ENCODE assay signal across 37 cellular contexts in genomic region chr9:76764138-76764537, GRCh38. TPM values are rescaled to one million over a fixed set of nuclear protein-coding genes. Genes with fewer than 3 reads are reported as not detected.
"Had no signal": no experiment of that assay in that cellular context is flagged by ENCODE, and none has a peak within 500 bp of the region (broad histone marks: within the 10 kb centered on the region; RNA-seq: fewer than 3 reads in every experiment).

TSS of gene PCA3 (plus strand) at chr9:76764438.

- H3K4me3 ChIP-seq: MG63 had no signal

- H3K9ac ChIP-seq: KMS-11 had no signal

- H3K36me3 ChIP-seq: MG63 had no signal

- H3K27me3 ChIP-seq: MG63 had no signal

- DNase-seq: Karpas-422, Kasumi-1, KBM-7, KG1, MG63, MM.1S, MV-4-11, NCI-H1048, NCI-H1092, NCI-H1092 treated with DMSO at 0.1 percent for 48 hours, NCI-H1105, NCI-H1105 treated with DMSO at 0.1 percent for 48 hours, NCI-H1417 treated with DMSO at 0.1 percent for 48 hours, NCI-H1436, NCI-H1436 treated with DMSO at 0.1 percent for 48 hours, NCI-H146, NCI-H1694, NCI-H1694 treated with DMSO at 0.1 percent for 48 hours, NCI-H187, NCI-H187 treated with DMSO at 0.1 percent for 48 hours, NCI-H1930, NCI-H2029, NCI-H2029 treated with DMSO at 0.1 percent for 48 hours, NCI-H2081, NCI-H2081 treated with DMSO at 0.1 percent for 48 hours, NCI-H2107, NCI-H2171, NCI-H2171 treated with DMSO at 0.1 percent for 48 hours, NCI-H2227 treated with DMSO at 0.1 percent for 48 hours, NCI-H226, NCI-H345, NCI-H446, NCI-H446 treated with DMSO at 0.1 percent for 48 hours had no signal

- H3K27ac ChIP-seq: KMS-11 had no signal

- H3K9me3 ChIP-seq: MG63 had no signal

RNA-seq across cellular contexts. Expression of gene PCA3, which starts in this region (rescaled TPM):
- total RNA-seq: M059J, MCF 10A, NCI-H460 had no signal
